Comparison of ENCODE assay signal across 8 cellular contexts in the genomic region with DNA sequence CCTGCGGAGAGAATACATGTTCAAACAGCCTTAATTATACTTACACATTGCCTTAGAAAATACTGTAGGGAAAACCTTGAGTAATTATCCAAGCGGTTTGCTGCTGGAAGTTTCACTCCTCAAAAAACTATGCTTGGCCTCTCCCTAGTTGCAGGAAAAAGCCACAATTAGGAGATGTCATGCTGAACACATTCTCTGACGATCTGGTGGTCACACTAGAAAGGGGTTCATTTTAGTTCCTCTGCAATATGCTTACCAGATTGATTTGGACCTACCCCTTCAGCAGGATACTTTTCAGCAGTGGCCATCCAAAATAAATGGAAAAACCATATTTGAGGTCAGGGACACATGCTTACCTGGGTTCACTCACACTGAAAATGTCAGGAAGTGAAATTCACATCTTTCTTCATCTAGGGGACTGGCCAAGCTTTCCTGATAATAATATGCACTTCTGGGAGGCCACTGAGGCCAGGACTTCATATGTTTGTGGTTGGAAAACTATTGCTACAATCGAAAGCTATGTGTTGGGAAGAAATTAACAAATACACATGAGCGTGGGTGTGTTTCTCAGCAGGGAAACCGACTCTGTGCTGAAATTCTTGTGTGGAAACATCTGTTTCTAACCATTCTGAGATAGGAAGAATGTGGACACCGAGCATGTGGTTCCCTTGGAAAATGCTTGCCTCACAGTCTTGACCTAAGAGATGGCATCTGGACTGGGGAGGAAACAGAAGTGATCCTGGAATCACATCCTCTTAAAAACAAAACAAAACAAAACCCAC.
A peak's percentile ranks its signal among the peaks of the same experiment; 100 is the strongest.
DNase-seq lines count a peak whose midpoint lies in the region; ATAC-seq and TF ChIP-seq lines count a peak whose summit lies in the region.

No MANE protein-coding gene starts in this region.

- CTCF ChIA-PET in AG04449 (lab: Yijun Ruan, JAX): no interaction called here

- intact Hi-C loops in dendritic cell treated with granulocyte-macrophage colony-stimulating factor and Interleukin-4, amounts not matched to agents 40 ng/mL and 50 ng/mL, for 4 days (cut with micrococcal nuclease): loop anchor here (10.0 kb wide), 1 partner anchor 156 kb away; no protein-coding TSS in a partner anchor

- peaks cover 2% of the 10 kb centered on the region for H3K27me3 Mint-ChIP-seq in dendritic cell treated with granulocyte-macrophage colony-stimulating factor and Interleukin-4, amounts not matched to agents 40 ng/mL and 50 ng/mL, for 4 days
- no peaks in the 10 kb centered on the region for H3K27me3 Mint-ChIP-seq in mesothelial cell of epicardium (ENCODE audit: low read depth)

- TF ChIP-seq CTCF in AG04449 (IDR thresholded peaks at IDR 0.05; ENCODE audit: insufficient read depth, low read length, missing control alignments) (no peak), mesothelial cell of epicardium (IDR thresholded peaks at IDR 0.05; ENCODE audit: unreplicated experiment) (no peak), omental fat pad (IDR thresholded peaks at IDR 0.05) (no peak)

- H3K27ac Mint-ChIP-seq in dendritic cell treated with granulocyte-macrophage colony-stimulating factor and Interleukin-4, amounts not matched to agents 40 ng/mL and 50 ng/mL, for 4 days: peak overlapping the region; percentile 55
- peak overlapping the region; percentile 71 for H3K27ac Mint-ChIP-seq in mesothelial cell of epicardium

- H3K9me3 Mint-ChIP-seq in dendritic cell treated with granulocyte-macrophage colony-stimulating factor and Interleukin-4, amounts not matched to agents 40 ng/mL and 50 ng/mL, for 4 days: no peaks in the 10 kb centered on the region
- H3K9me3 Mint-ChIP-seq in mesothelial cell of epicardium: peaks cover 45% of the 10 kb centered on the region

- POLR2A ChIA-PET in AG04449 (lab: Yijun Ruan, JAX): interaction anchor here (0.5 to 1.1 kb wide), 4 partner anchors 146 to 273 kb away, joined by 3 to 4 read pairs (median 3); no protein-coding TSS in a partner anchor

- H3K4me1 Mint-ChIP-seq in dendritic cell treated with granulocyte-macrophage colony-stimulating factor and Interleukin-4, amounts not matched to agents 40 ng/mL and 50 ng/mL, for 4 days (ENCODE audit: low read depth): peaks cover 37% of the 10 kb centered on the region
- peaks cover 24% of the 10 kb centered on the region for H3K4me1 Mint-ChIP-seq in mesothelial cell of epicardium

- DNase-seq in AG04449 (ENCODE audit: low read depth, low spot score) (peak; percentile 87), M059J (ENCODE audit: low read depth) (peak; percentile 19), mesothelial cell of epicardium (ENCODE audit: low spot score in 2 of 2, unreplicated experiment in 2 of 2) (no peak), NCI-H187 treated with DMSO at 0.1 percent for 48 hours (lab: John Stamatoyannopoulos, UW) (no peak), omental fat pad (ENCODE audit: low spot score) (no peak)

- ATAC-seq in HG02642 (IDR thresholded peaks at IDR 0.05; ENCODE audit: poor library complexity, unreplicated experiment) (no peak), omental fat pad (ENCODE audit: low FRiP score) (no peak), GM19395 (IDR thresholded peaks at IDR 0.05; ENCODE audit: unreplicated experiment) (no peak)

- no peaks in the 10 kb centered on the region for H3K36me3 Mint-ChIP-seq in dendritic cell treated with granulocyte-macrophage colony-stimulating factor and Interleukin-4, amounts not matched to agents 40 ng/mL and 50 ng/mL, for 4 days (ENCODE audit: low read depth)
- H3K36me3 Mint-ChIP-seq in mesothelial cell of epicardium: no peaks in the 10 kb centered on the region

- H3K4me3 Mint-ChIP-seq in dendritic cell treated with granulocyte-macrophage colony-stimulating factor and Interleukin-4, amounts not matched to agents 40 ng/mL and 50 ng/mL, for 4 days: no peak overlapping the region
- no peak overlapping the region for H3K4me3 Mint-ChIP-seq in mesothelial cell of epicardium

- H3K4me3 ChIP-seq in AG04449 (ENCODE audit: low read depth, low read length): no peak overlapping the region

Comparison
In these comparisons a context has a peak if more than half of its experiments do, and no peak if none do; other contexts are left out.
1. DNase-seq: peak in AG04449 (single experiment) and M059J (single experiment); none in mesothelial cell of epicardium (0 of 2), NCI-H187 treated with DMSO at 0.1 percent for 48 hours (single experiment) and omental fat pad (single experiment).